In the genomic region with DNA sequence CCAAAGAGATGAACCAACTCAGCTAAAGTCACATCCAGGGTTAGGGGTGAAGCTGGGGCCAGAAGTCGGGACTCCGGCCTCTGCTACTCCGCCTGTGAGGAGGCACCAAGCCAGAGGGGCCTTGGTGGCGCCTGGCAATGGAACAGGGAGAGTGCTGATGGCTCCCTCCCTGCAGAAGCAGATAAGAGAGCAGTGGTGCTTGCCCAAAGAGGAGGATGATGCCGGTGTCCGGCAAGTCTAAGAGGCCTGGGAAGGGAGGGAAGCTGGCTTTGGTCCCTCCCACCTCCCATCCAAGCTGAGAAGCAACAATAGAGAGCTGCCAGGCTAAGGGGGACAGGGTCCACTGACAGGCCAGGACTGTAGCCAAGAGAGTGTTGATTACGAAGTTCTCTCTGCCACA, we compare ENCODE assay signal across 23 cellular contexts.
DNase-seq lines count a peak whose midpoint lies in the region; ATAC-seq and TF ChIP-seq lines count a peak whose summit lies in the region.
"Had no signal": no experiment of that assay in that cellular context is flagged by ENCODE, and none has a peak within 500 bp of the region (broad histone marks: within the 10 kb centered on the region; RNA-seq: fewer than 3 reads in every experiment).

No MANE protein-coding gene starts in this region.

- H3K4me1 ChIP-seq in left ventricle myocardium inferior = peaks cover 14% of the 10 kb centered on the region
- H3K4me1 ChIP-seq in osteoblast (ENCODE audit: insufficient read depth, low read length) = peaks cover 16% of the 10 kb centered on the region
- H3K4me1 ChIP-seq in upper lobe of right lung = no peaks in the 10 kb centered on the region
- no peaks in the 10 kb centered on the region for H3K4me1 ChIP-seq in transverse colon
- H3K4me1 ChIP-seq: BLaER1 treated with 17β-estradiol and CSF1 and Interleukin-3, amounts not matched to agents 10 nM and 100 nM had no signal

- no peaks in the 10 kb centered on the region for H3K36me3 Mint-ChIP-seq in activated CD8-positive, alpha-beta T cell treated with anti-CD3 and anti-CD28 coated beads, Interleukin-2, amount 10 ng/mL, durations not matched to agents 7 days and 5 days (ENCODE audit: low read depth)

- H4K20me1 ChIP-seq in osteoblast (ENCODE audit: insufficient read depth, low read length) = no peaks in the 10 kb centered on the region
- H4K20me1 ChIP-seq: BLaER1 treated with 17β-estradiol and CSF1 and Interleukin-3, amounts not matched to agents 10 nM and 100 nM had no signal

- ATAC-seq in Right ventricle myocardium superior (ENCODE audit: poor library complexity) = peak; percentile 84
- peak; percentile 19 for ATAC-seq in upper lobe of right lung
- no peak for ATAC-seq in activated CD8-positive, alpha-beta T cell treated with anti-CD3 and anti-CD28 coated beads, Interleukin-2, amount 10 ng/mL, durations not matched to agents 7 days and 5 days
- ATAC-seq: Panc1 had no signal

- CTCF ChIA-PET in activated CD8-positive, alpha-beta T cell treated with anti-CD3 and anti-CD28 coated beads, Interleukin-2, amount 10 ng/mL, durations not matched to agents 7 days and 5 days (lab: Charles Lee) = no interaction called here

- 47 to 84% methylated on average over 6 to 7 of the region's 7 CpGs for WGBS in transverse colon (ENCODE audit: low coverage in 1 of 2), 2 donors

- POLR2A ChIA-PET in activated CD8-positive, alpha-beta T cell treated with anti-CD3 and anti-CD28 coated beads, Interleukin-2, amount 10 ng/mL, durations not matched to agents 7 days and 5 days (lab: Charles Lee) = no interaction called here

- H3K9me3 Mint-ChIP-seq in activated CD8-positive, alpha-beta T cell treated with anti-CD3 and anti-CD28 coated beads, Interleukin-2, amount 10 ng/mL, durations not matched to agents 7 days and 5 days (ENCODE audit: insufficient read depth) = no peaks in the 10 kb centered on the region
- H3K9me3 Mint-ChIP-seq: CD4-positive, alpha-beta T cell had no signal

- H3K27ac Mint-ChIP-seq in activated CD8-positive, alpha-beta T cell treated with anti-CD3 and anti-CD28 coated beads, Interleukin-2, amount 10 ng/mL, durations not matched to agents 7 days and 5 days = no peak overlapping the region
- H3K27ac Mint-ChIP-seq: CD4-positive, alpha-beta T cell had no signal

- no peak for TF ChIP-seq EP300 in transverse colon (IDR thresholded peaks at IDR 0.05; ENCODE audit: low read depth)

- intact Hi-C loops in Right ventricle myocardium superior (cut with DNase I) = no loop called here
- intact Hi-C loops in left ventricle myocardium inferior (cut with micrococcal nuclease) = no loop called here
- intact Hi-C loops in upper lobe of right lung (cut with DNase I) = no loop called here
- intact Hi-C loops in transverse colon (cut with DNase I; ENCODE audit: low total_unique reads) = no loop called here

- no peaks in the 10 kb centered on the region for H3K27me3 ChIP-seq in left ventricle myocardium inferior (ENCODE audit: low read depth)
- H3K27me3 ChIP-seq in osteoblast (ENCODE audit: insufficient read depth, low read length) = peaks cover 17% of the 10 kb centered on the region
- no peaks in the 10 kb centered on the region for H3K27me3 ChIP-seq in upper lobe of right lung
- H3K27me3 ChIP-seq in transverse colon = no peaks in the 10 kb centered on the region
- H3K27me3 ChIP-seq: MG63 had no signal

- H3K4me3 ChIP-seq in left ventricle myocardium inferior = no peak overlapping the region
- H3K4me3 ChIP-seq in osteoblast (ENCODE audit: insufficient read depth, low read length) = no peak overlapping the region
- H3K4me3 ChIP-seq in upper lobe of right lung = no peak overlapping the region
- no peak overlapping the region for H3K4me3 ChIP-seq in transverse colon
- H3K4me3 ChIP-seq: BLaER1 treated with 17β-estradiol and CSF1 and Interleukin-3, amounts not matched to agents 10 nM and 100 nM; MG63 had no signal

- no peak overlapping the region for H3K4me3 Mint-ChIP-seq in activated CD8-positive, alpha-beta T cell treated with anti-CD3 and anti-CD28 coated beads, Interleukin-2, amount 10 ng/mL, durations not matched to agents 7 days and 5 days
- H3K4me3 Mint-ChIP-seq: CD4-positive, alpha-beta T cell had no signal

- no peaks in the 10 kb centered on the region for H3K27me3 Mint-ChIP-seq in activated CD8-positive, alpha-beta T cell treated with anti-CD3 and anti-CD28 coated beads, Interleukin-2, amount 10 ng/mL, durations not matched to agents 7 days and 5 days (ENCODE audit: low read depth)
- H3K27me3 Mint-ChIP-seq: CD4-positive, alpha-beta T cell had no signal

- no peak for TF ChIP-seq CTCF in left ventricle myocardium inferior (IDR thresholded peaks at IDR 0.05; ENCODE audit: borderline replicate concordance)
- no peak for TF ChIP-seq CTCF in osteoblast (IDR thresholded peaks at IDR 0.05; ENCODE audit: extremely low read depth, low read depth, low read length)
- no peak for TF ChIP-seq CTCF in upper lobe of right lung (IDR thresholded peaks at IDR 0.05)
- TF ChIP-seq CTCF in GM13977 (IDR thresholded peaks at IDR 0.05; ENCODE audit: extremely low read depth, insufficient read depth, missing control alignments) = no peak
- no peak for TF ChIP-seq CTCF in transverse colon (IDR thresholded peaks at IDR 0.05)

- H3K27ac ChIP-seq in left ventricle myocardium inferior (replicated peaks) = no peak overlapping the region
- no peak overlapping the region for H3K27ac ChIP-seq in osteoblast (ENCODE audit: low read depth, low read length)
- no peak overlapping the region for H3K27ac ChIP-seq in upper lobe of right lung
- no peak overlapping the region for H3K27ac ChIP-seq in transverse colon
- H3K27ac ChIP-seq: BLaER1 treated with 17β-estradiol and CSF1 and Interleukin-3, amounts not matched to agents 10 nM and 100 nM; RWPE1 had no signal

- H3K9me3 ChIP-seq in left ventricle myocardium inferior (replicated peaks) (no peaks in the 10 kb centered on the region), osteoblast (ENCODE audit: low read depth, low read length) (no peaks in the 10 kb centered on the region), upper lobe of right lung (no peaks in the 10 kb centered on the region), transverse colon (no peaks in the 10 kb centered on the region)
- H3K9me3 ChIP-seq: BLaER1 treated with 17β-estradiol and CSF1 and Interleukin-3, amounts not matched to agents 10 nM and 100 nM; MG63; SK-N-SH had no signal

- in situ Hi-C loops in GM13977 (cut with MboI; ENCODE audit: low pct_unique_long_range_greater_than_20kb, low sequenced_read_pairs, unreplicated experiment) = loop anchor here (25.0 kb wide), 1 partner anchor 189 kb away; no protein-coding TSS in a partner anchor
- in situ Hi-C loops in transverse colon (cut with MboI; ENCODE audit: low pct_ligation_motif_present in 1 of 4, low pct_unique_long_range_greater_than_20kb in 1 of 4, low sequenced_read_pairs in 3 of 4) = loop anchor here in 2 of 4 donors (25.0 kb wide), 1 partner anchor 836 kb away; a partner anchor contains a TSS

- H2AFZ ChIP-seq in osteoblast (ENCODE audit: low read length) = no peak overlapping the region

- no peaks in the 10 kb centered on the region for H3K4me1 Mint-ChIP-seq in activated CD8-positive, alpha-beta T cell treated with anti-CD3 and anti-CD28 coated beads, Interleukin-2, amount 10 ng/mL, durations not matched to agents 7 days and 5 days (ENCODE audit: low read depth)

- no peaks in the 10 kb centered on the region for H3K36me3 ChIP-seq in left ventricle myocardium inferior
- no peaks in the 10 kb centered on the region for H3K36me3 ChIP-seq in osteoblast (ENCODE audit: insufficient read depth, low read length)
- no peaks in the 10 kb centered on the region for H3K36me3 ChIP-seq in upper lobe of right lung
- H3K36me3 ChIP-seq in transverse colon = no peaks in the 10 kb centered on the region
- H3K36me3 ChIP-seq: BLaER1 treated with 17β-estradiol and CSF1 and Interleukin-3, amounts not matched to agents 10 nM and 100 nM; MG63 had no signal

- DNase-seq in Right ventricle myocardium superior (peak; percentile 80), left ventricle myocardium inferior (peak; percentile 51), osteoblast (ENCODE audit: insufficient read length, low spot score, missing footprints) (peak; percentile 50), upper lobe of right lung (no peak), GM13977 (ENCODE audit: low spot score) (no peak), transverse colon (no peak), NCI-H82 (lab: John Stamatoyannopoulos, UW) (no peak)
- no peak for DNase-seq in activated CD8-positive, alpha-beta T cell treated with anti-CD3 and anti-CD28 coated beads, Interleukin-2, amount 10 ng/mL, durations not matched to agents 7 days and 5 days
- DNase-seq: CD4-positive, alpha-beta T cell; GOT3; HCEC 1CT; IMR-90; KG1; MG63; NCI-H1105 treated with DMSO at 0.1 percent for 48 hours; NCI-H1694; NCI-H2029 treated with DMSO at 0.1 percent for 48 hours; NCI-H2227 treated with DMSO at 0.1 percent for 48 hours; NCI-H526 treated with DMSO at 0.1 percent for 48 hours; SK-N-SH had no signal

- H3K79me2 ChIP-seq in osteoblast (ENCODE audit: insufficient read depth, low read length) = no peaks in the 10 kb centered on the region

- TF ChIP-seq POLR2A in transverse colon (IDR thresholded peaks at IDR 0.05) = no peak

- H3K4me2 ChIP-seq in osteoblast (ENCODE audit: insufficient read depth, low read length) = no peak overlapping the region
- H3K4me2 ChIP-seq: BLaER1 treated with 17β-estradiol and CSF1 and Interleukin-3, amounts not matched to agents 10 nM and 100 nM; SK-N-SH had no signal

Comparison
In these comparisons a context has a peak if more than half of its experiments do, and no peak if none do; other contexts are left out.
1. DNase-seq: peak in Right ventricle myocardium superior (single experiment), left ventricle myocardium inferior (single experiment) and osteoblast (single experiment); none in upper lobe of right lung (single experiment), GM13977 (single experiment), transverse colon (single experiment), NCI-H82 (single experiment) and activated CD8-positive, alpha-beta T cell treated with anti-CD3 and anti-CD28 coated beads, Interleukin-2, amount 10 ng/mL, durations not matched to agents 7 days and 5 days (single experiment).